ENCODE assay signal across 17 cellular contexts in genomic region chrX:44954562-44954961, GRCh38.
DNase-seq lines count a peak whose midpoint lies in the region; ATAC-seq lines count a peak whose summit lies in the region.
"Had no signal": no experiment of that assay in that cellular context is flagged by ENCODE, and none has a peak within 500 bp of the region (broad histone marks: within the 10 kb centered on the region; RNA-seq: fewer than 3 reads in every experiment).

No MANE protein-coding gene starts in this region.

- no peak overlapping the region for H2BK5ac ChIP-seq in trophoblast cell (ENCODE audit: low read depth, low read length, poor library complexity)

- H3K4ac ChIP-seq in trophoblast cell (ENCODE audit: low read depth, low read length), result peak overlapping the region; percentile 52

- ATAC-seq in activated T-cell treated with anti-CD3 and anti-CD28 coated beads, Interleukin-2, amount 50 U/mL, for 72 hours (replicated peaks in 1 of 2), result no peak
- no peak for ATAC-seq in central memory CD8-positive, alpha-beta T cell (replicated peaks; ENCODE audit: extremely low read depth, poor library complexity, severe bottlenecking)
- no peak for ATAC-seq in GM21619 (IDR thresholded peaks at IDR 0.05; ENCODE audit: unreplicated experiment)
- ATAC-seq: Panc1, pancreas had no signal

- H2BK120ac ChIP-seq in trophoblast cell (ENCODE audit: insufficient read depth, low read length, poor library complexity), result no peak overlapping the region

- H3K36me3 ChIP-seq in HUES64 (ENCODE audit: insufficient read depth, low read length) (no peaks in the 10 kb centered on the region), trophoblast cell (ENCODE audit: control insufficient read depth in 1 of 2, insufficient read depth in 2 of 2, low read length in 2 of 2) (peaks cover 2 to 3% of the 10 kb centered on the region in 2 experiments)
- H3K36me3 ChIP-seq: ascending aorta, pancreas had no signal

- no peak overlapping the region for H3K23ac ChIP-seq in trophoblast cell (ENCODE audit: low read length)

- H4K8ac ChIP-seq in trophoblast cell (ENCODE audit: low read depth, low read length), result no peak overlapping the region

- H3K9ac ChIP-seq in HUES64 (ENCODE audit: low read depth, low read length), result no peak overlapping the region
- H3K9ac ChIP-seq in trophoblast cell (ENCODE audit: low read length), result no peak overlapping the region

- H4K91ac ChIP-seq in trophoblast cell (ENCODE audit: low read depth, low read length), result no peak overlapping the region

- H3K4me1 ChIP-seq in HUES64 (ENCODE audit: insufficient read depth, low read length) (peaks cover 15% of the 10 kb centered on the region; the same call in 1 of the 2 replicates), trophoblast cell (ENCODE audit: control insufficient read depth in 1 of 2, insufficient read depth in 2 of 2, low read length in 2 of 2) (no peaks in the 10 kb centered on the region)

- no peaks in the 10 kb centered on the region for H3K27me3 Mint-ChIP-seq in activated T-cell treated with anti-CD3 and anti-CD28 coated beads, Interleukin-2, amount 50 U/mL, for 72 hours (ENCODE audit: low read depth)
- H3K27me3 Mint-ChIP-seq in activated T-cell treated with anti-CD3 and anti-CD28 coated beads, Interleukin-2, amount 50 U/mL, for 24 hours, result no peaks in the 10 kb centered on the region
- H3K27me3 Mint-ChIP-seq in central memory CD8-positive, alpha-beta T cell, result no peaks in the 10 kb centered on the region

- H3K27ac ChIP-seq in HUES64 (ENCODE audit: low read depth, low read length) (no peak overlapping the region), trophoblast cell (ENCODE audit: low read depth, low read length) (no peak overlapping the region)
- H3K27ac ChIP-seq: ascending aorta, dorsolateral prefrontal cortex, pancreas, testis had no signal

- DNase-seq in activated T-cell treated with anti-CD3 and anti-CD28 coated beads, Interleukin-2, amount 50 U/mL, for 72 hours, result no peak
- no peak for DNase-seq in activated T-cell treated with anti-CD3 and anti-CD28 coated beads, Interleukin-2, amount 50 U/mL, for 24 hours
- DNase-seq in central memory CD8-positive, alpha-beta T cell (ENCODE audit: low spot score in 2 of 2), result no peak
- DNase-seq in trophoblast cell (no peak), AG08395 (ENCODE audit: low spot score) (no peak), T-helper 2 cell (no peak)
- DNase-seq: activated CD4-positive, alpha-beta T cell treated with anti-CD3 and anti-CD28 coated beads for 1 hour; activated T-cell treated with anti-CD3 and anti-CD28 coated beads, Interleukin-2, amount 50 U/mL, for 1 hour; dorsolateral prefrontal cortex; mesenchymal stem cell; pancreas; SW 1271; testis had no signal

- H3K4me3 Mint-ChIP-seq in activated T-cell treated with anti-CD3 and anti-CD28 coated beads, Interleukin-2, amount 50 U/mL, for 72 hours, result no peak overlapping the region
- H3K4me3 Mint-ChIP-seq in activated T-cell treated with anti-CD3 and anti-CD28 coated beads, Interleukin-2, amount 50 U/mL, for 24 hours, result no peak overlapping the region
- no peak overlapping the region for H3K4me3 Mint-ChIP-seq in central memory CD8-positive, alpha-beta T cell

- H3K9me3 ChIP-seq in HUES64 (ENCODE audit: insufficient read depth, low read depth, low read length) (no peaks in the 10 kb centered on the region), trophoblast cell (ENCODE audit: insufficient read depth, low read depth, low read length) (no peaks in the 10 kb centered on the region)
- H3K9me3 ChIP-seq: ascending aorta, pancreas, testis had no signal

- H3K9me3 Mint-ChIP-seq in activated T-cell treated with anti-CD3 and anti-CD28 coated beads, Interleukin-2, amount 50 U/mL, for 72 hours, result no peaks in the 10 kb centered on the region
- H3K9me3 Mint-ChIP-seq in activated T-cell treated with anti-CD3 and anti-CD28 coated beads, Interleukin-2, amount 50 U/mL, for 24 hours, result no peaks in the 10 kb centered on the region
- H3K9me3 Mint-ChIP-seq in central memory CD8-positive, alpha-beta T cell, result no peaks in the 10 kb centered on the region

- no peak overlapping the region for H2BK12ac ChIP-seq in trophoblast cell (ENCODE audit: low read length)

- H2AFZ ChIP-seq in trophoblast cell (ENCODE audit: insufficient read depth, low read length, poor library complexity), result no peak overlapping the region

- WGBS in HUES64, result 64% methylated on average over 3 of the region's 3 CpGs
- 100% methylated on average over 2 of the region's 3 CpGs for WGBS in trophoblast cell (ENCODE audit: extremely low coverage, insufficient coverage, insufficient read length)

- no peaks in the 10 kb centered on the region for H3K79me1 ChIP-seq in trophoblast cell (ENCODE audit: low read length)

- H3K27me3 ChIP-seq in HUES64 (ENCODE audit: insufficient read depth, low read length) (no peaks in the 10 kb centered on the region), trophoblast cell (ENCODE audit: insufficient read depth, low read length) (no peaks in the 10 kb centered on the region)
- H3K27me3 ChIP-seq: ascending aorta, dorsolateral prefrontal cortex, pancreas, testis had no signal

- no peak overlapping the region for H4K12ac ChIP-seq in trophoblast cell (ENCODE audit: low read depth, low read length)

- H3K18ac ChIP-seq in trophoblast cell (ENCODE audit: low read length), result no peak overlapping the region

- peaks cover 0 to 2% of the 10 kb centered on the region in 2 donors for H3K36me3 Mint-ChIP-seq in activated T-cell treated with anti-CD3 and anti-CD28 coated beads, Interleukin-2, amount 50 U/mL, for 72 hours (ENCODE audit: insufficient read depth in 2 of 2)
- peaks cover 12% of the 10 kb centered on the region for H3K36me3 Mint-ChIP-seq in activated T-cell treated with anti-CD3 and anti-CD28 coated beads, Interleukin-2, amount 50 U/mL, for 24 hours (ENCODE audit: low read depth)
- H3K36me3 Mint-ChIP-seq in central memory CD8-positive, alpha-beta T cell (ENCODE audit: insufficient read depth), result peaks cover 1% of the 10 kb centered on the region

- peak overlapping the region; percentile 56 for H3K4me2 ChIP-seq in trophoblast cell (ENCODE audit: low read length)

- H3K79me2 ChIP-seq in trophoblast cell (ENCODE audit: control insufficient read depth, insufficient read depth, low read length, poor library complexity), result peaks cover 9% of the 10 kb centered on the region

- peak overlapping the region; percentile 92 for H3K27ac Mint-ChIP-seq in activated T-cell treated with anti-CD3 and anti-CD28 coated beads, Interleukin-2, amount 50 U/mL, for 72 hours
- H3K27ac Mint-ChIP-seq in activated T-cell treated with anti-CD3 and anti-CD28 coated beads, Interleukin-2, amount 50 U/mL, for 24 hours, result no peak overlapping the region
- peak overlapping the region; percentile 86 for H3K27ac Mint-ChIP-seq in central memory CD8-positive, alpha-beta T cell (ENCODE audit: low read depth)

- H3K4me3 ChIP-seq in HUES64 (ENCODE audit: low read length) (peak overlapping the region; percentile 35), trophoblast cell (ENCODE audit: low read depth, low read length) (no peak overlapping the region)
- H3K4me3 ChIP-seq: ascending aorta, dorsolateral prefrontal cortex, pancreas, testis had no signal

- H3K14ac ChIP-seq in trophoblast cell (ENCODE audit: low read length), result no peak overlapping the region

- H2AK5ac ChIP-seq in trophoblast cell (ENCODE audit: low read length), result no peak overlapping the region

- peaks cover 58% of the 10 kb centered on the region for H3K4me1 Mint-ChIP-seq in activated T-cell treated with anti-CD3 and anti-CD28 coated beads, Interleukin-2, amount 50 U/mL, for 72 hours (ENCODE audit: low read depth)
- H3K4me1 Mint-ChIP-seq in activated T-cell treated with anti-CD3 and anti-CD28 coated beads, Interleukin-2, amount 50 U/mL, for 24 hours (ENCODE audit: low read depth), result peaks cover 74% of the 10 kb centered on the region
- peaks cover 41% of the 10 kb centered on the region for H3K4me1 Mint-ChIP-seq in central memory CD8-positive, alpha-beta T cell
